In genomic region chr19:1528596-1529429, GRCh38 we compare ENCODE assay signal across 2 cellular contexts.
TF ChIP-seq lines count a peak whose summit lies in the region.

No MANE protein-coding gene starts in this region.

TF ChIP-seq in HEK293, 187 proteins besides CTCF, POLR2A, EP300 and RAD21:
- TF ChIP-seq ZFHX2 (tag by site-specific recombination; conservative IDR thresholded peaks at IDR 0.05) (peak; percentile 86), ZNF513 (tag by site-specific recombination; IDR thresholded peaks at IDR 0.05) (no peak), ZBTB49 (tag by site-specific recombination; IDR thresholded peaks at IDR 0.05; ENCODE audit: low read depth) (no peak), HIC1 (tag by site-specific recombination; IDR thresholded peaks at IDR 0.05) (peak; percentile 61; the same call in 1 of the 2 replicates), ZEB2 (tag by site-specific recombination; IDR thresholded peaks at IDR 0.05) (peak; percentile 92), EGR2 (tag by site-specific recombination; IDR thresholded peaks at IDR 0.05; ENCODE audit: low read depth) (peak; percentile 79)

TF ChIP-seq in K562, 482 proteins besides CTCF, POLR2A, EP300 and RAD21:
- no peak for TF ChIP-seq MXI1 (IDR thresholded peaks at IDR 0.05; ENCODE audit: low read depth, low read length)
- no peak for TF ChIP-seq RFX5 (IDR thresholded peaks at IDR 0.05; ENCODE audit: low read depth, low read length)
- no peak for TF ChIP-seq TARDBP (IDR thresholded peaks at IDR 0.05)
- TF ChIP-seq ZKSCAN8 (CRISPR knock-in tag; IDR thresholded peaks at IDR 0.05), result peak; percentile 92
- peak; percentile 26 for TF ChIP-seq ZBTB7A (IDR thresholded peaks at IDR 0.05; ENCODE audit: borderline replicate concordance, control insufficient read depth, low read depth, low read length)
- TF ChIP-seq PCBP1 (IDR thresholded peaks at IDR 0.05; ENCODE audit: low read depth, low read length, poor library complexity, severe bottlenecking), result peak; percentile 3
- TF ChIP-seq RBM22 (IDR thresholded peaks at IDR 0.05; ENCODE audit: low read depth, low read length, poor library complexity, severe bottlenecking), result no peak
- no peak for TF ChIP-seq ZNF318 (IDR thresholded peaks at IDR 0.05; ENCODE audit: borderline replicate concordance in 1 of 2, low read depth in 1 of 2)
- TF ChIP-seq SETDB1 (IDR thresholded peaks at IDR 0.05; ENCODE audit: low read length), result no peak
TF ChIP-seq in K562: peak in this region for 3.
